Comparison of ENCODE assay signal across 22 cellular contexts in genomic region chr1:204725821-204726448, GRCh38. TPM values are rescaled to one million over a fixed set of nuclear protein-coding genes. Genes with fewer than 3 reads are reported as not detected.
A peak's percentile ranks its signal among the peaks of the same experiment; 100 is the strongest.
DNase-seq lines count a peak whose midpoint lies in the region; ATAC-seq and TF ChIP-seq lines count a peak whose summit lies in the region.
"Had no signal": no experiment of that assay in that cellular context is flagged by ENCODE, and none has a peak within 500 bp of the region (broad histone marks: within the 10 kb centered on the region; RNA-seq: fewer than 3 reads in every experiment).

No MANE protein-coding gene starts in this region.

- H3K4me2 ChIP-seq in smooth muscle cell (peak overlapping the region; percentile 33), GM23248 (ENCODE audit: unreplicated experiment) (no peak overlapping the region)

- H4K20me1 ChIP-seq in smooth muscle cell (ENCODE audit: low read depth), result no peaks in the 10 kb centered on the region
- no peaks in the 10 kb centered on the region for H4K20me1 ChIP-seq in GM23248 (ENCODE audit: insufficient read depth)

- no peak overlapping the region for H2AFZ ChIP-seq in smooth muscle cell (ENCODE audit: low read depth)
- H2AFZ ChIP-seq in GM23248, result no peak overlapping the region

- H3K36me3 ChIP-seq in smooth muscle cell (ENCODE audit: low read depth) (no peaks in the 10 kb centered on the region), GM23248 (ENCODE audit: low read depth) (no peaks in the 10 kb centered on the region), suprapubic skin (no peaks in the 10 kb centered on the region)
- H3K36me3 ChIP-seq: ascending aorta, HAP-1, stomach, vagina had no signal

- no peak for TF ChIP-seq POLR2A in suprapubic skin (IDR thresholded peaks at IDR 0.05)

- H3K79me2 ChIP-seq in smooth muscle cell (ENCODE audit: low read depth) (no peaks in the 10 kb centered on the region), GM23248 (ENCODE audit: insufficient read depth) (no peaks in the 10 kb centered on the region)

- no peak for TF ChIP-seq EP300 in suprapubic skin (IDR thresholded peaks at IDR 0.05)

- H3K27me3 Mint-ChIP-seq in activated T-cell treated with anti-CD3 and anti-CD28 coated beads, Interleukin-2, amount 50 U/mL, for 72 hours (ENCODE audit: low read depth), result peaks cover 16% of the 10 kb centered on the region
- H3K27me3 Mint-ChIP-seq in activated T-cell treated with anti-CD3 and anti-CD28 coated beads, Interleukin-2, amount 50 U/mL, for 4 hours (ENCODE audit: low read depth), result peaks cover 16% of the 10 kb centered on the region

- H3K4me3 ChIP-seq in smooth muscle cell, result no peak overlapping the region
- H3K4me3 ChIP-seq in GM23248, result no peak overlapping the region
- no peak overlapping the region for H3K4me3 ChIP-seq in suprapubic skin
- H3K4me3 ChIP-seq: ascending aorta, coronary artery, HAP-1, stomach, vagina had no signal

- H3K27ac ChIP-seq in smooth muscle cell (ENCODE audit: low read depth) (no peak overlapping the region), GM23248 (no peak overlapping the region), suprapubic skin (no peak overlapping the region)
- H3K27ac ChIP-seq: ascending aorta, coronary artery, stomach, vagina had no signal

- no peaks in the 10 kb centered on the region for H3K9me3 Mint-ChIP-seq in activated T-cell treated with anti-CD3 and anti-CD28 coated beads, Interleukin-2, amount 50 U/mL, for 72 hours
- H3K9me3 Mint-ChIP-seq in activated T-cell treated with anti-CD3 and anti-CD28 coated beads, Interleukin-2, amount 50 U/mL, for 4 hours, result no peaks in the 10 kb centered on the region
- H3K9me3 Mint-ChIP-seq: CD4-positive, CD25-positive, alpha-beta regulatory T cell; memory B cell; nephron progenitor cell; T-helper 1 cell treated with Interleukin-12 subunit alpha and Interleukin-12 subunit beta and Interleukin-4 antibody, amounts not matched to agents 30 μg/mL and 1 μg/mL, for 36 hours had no signal

- no peak overlapping the region for H3K4me3 Mint-ChIP-seq in activated T-cell treated with anti-CD3 and anti-CD28 coated beads, Interleukin-2, amount 50 U/mL, for 72 hours
- no peak overlapping the region for H3K4me3 Mint-ChIP-seq in activated T-cell treated with anti-CD3 and anti-CD28 coated beads, Interleukin-2, amount 50 U/mL, for 4 hours
- H3K4me3 Mint-ChIP-seq: activated CD8-positive, alpha-beta memory T cell treated with anti-CD3 and anti-CD28 coated beads, Interleukin-2, amount 10 ng/mL, durations not matched to agents 7 days and 5 days; CD4-positive, CD25-positive, alpha-beta regulatory T cell; memory B cell; nephron progenitor cell; T-helper 1 cell treated with Interleukin-12 subunit alpha and Interleukin-12 subunit beta and Interleukin-4 antibody, amounts not matched to agents 30 μg/mL and 1 μg/mL, for 36 hours had no signal

- H3K4me1 ChIP-seq in smooth muscle cell (ENCODE audit: low read depth) (peaks cover 10% of the 10 kb centered on the region), GM23248 (ENCODE audit: insufficient read depth) (no peaks in the 10 kb centered on the region), suprapubic skin (no peaks in the 10 kb centered on the region)
- H3K4me1 ChIP-seq: ascending aorta, HAP-1, vagina had no signal

- TF ChIP-seq CTCF in smooth muscle cell (IDR thresholded peaks at IDR 0.05; ENCODE audit: borderline replicate concordance, insufficient read depth, poor library complexity, severe bottlenecking) (no peak), suprapubic skin (IDR thresholded peaks at IDR 0.05) (no peak)

- H3F3A ChIP-seq in smooth muscle cell (ENCODE audit: low read depth), result no peaks in the 10 kb centered on the region
- no peaks in the 10 kb centered on the region for H3F3A ChIP-seq in GM23248 (ENCODE audit: insufficient read depth)

- in situ Hi-C loops in GM23248 (cut with MboI), result no loop called here

- ATAC-seq in activated T-cell treated with anti-CD3 and anti-CD28 coated beads, Interleukin-2, amount 50 U/mL, for 72 hours (replicated peaks in 1 of 2), result peak; percentile 6 to 50
- ATAC-seq in activated T-cell treated with anti-CD3 and anti-CD28 coated beads, Interleukin-2, amount 50 U/mL, for 4 hours, result no peak
- ATAC-seq in HG03139 (IDR thresholded peaks at IDR 0.05; ENCODE audit: unreplicated experiment), result no peak
- ATAC-seq: activated CD8-positive, alpha-beta memory T cell treated with anti-CD3 and anti-CD28 coated beads, Interleukin-2, amount 10 ng/mL, durations not matched to agents 7 days and 5 days had no signal

- H3K27me3 ChIP-seq in smooth muscle cell (ENCODE audit: low read depth) (peaks cover 9% of the 10 kb centered on the region), GM23248 (replicated peaks; ENCODE audit: insufficient read depth) (peaks cover 41% of the 10 kb centered on the region), suprapubic skin (peaks cover 18% of the 10 kb centered on the region)
- H3K27me3 ChIP-seq: ascending aorta, vagina had no signal

- H3K9ac ChIP-seq in smooth muscle cell (ENCODE audit: low read depth) (no peak overlapping the region), GM23248 (no peak overlapping the region)

- H3K4me1 Mint-ChIP-seq in activated T-cell treated with anti-CD3 and anti-CD28 coated beads, Interleukin-2, amount 50 U/mL, for 72 hours (ENCODE audit: low read depth), result peaks cover 21% of the 10 kb centered on the region
- H3K4me1 Mint-ChIP-seq in activated T-cell treated with anti-CD3 and anti-CD28 coated beads, Interleukin-2, amount 50 U/mL, for 4 hours (ENCODE audit: low read depth), result no peaks in the 10 kb centered on the region
- H3K4me1 Mint-ChIP-seq: CD4-positive, CD25-positive, alpha-beta regulatory T cell; memory B cell had no signal

- no peaks in the 10 kb centered on the region for H3K36me3 Mint-ChIP-seq in activated T-cell treated with anti-CD3 and anti-CD28 coated beads, Interleukin-2, amount 50 U/mL, for 72 hours (ENCODE audit: insufficient read depth in 2 of 2)
- no peaks in the 10 kb centered on the region for H3K36me3 Mint-ChIP-seq in activated T-cell treated with anti-CD3 and anti-CD28 coated beads, Interleukin-2, amount 50 U/mL, for 4 hours (ENCODE audit: insufficient read depth)
- H3K36me3 Mint-ChIP-seq: activated CD8-positive, alpha-beta memory T cell treated with anti-CD3 and anti-CD28 coated beads, Interleukin-2, amount 10 ng/mL, durations not matched to agents 7 days and 5 days; CD4-positive, CD25-positive, alpha-beta regulatory T cell; memory B cell had no signal

- 85% methylated on average over 9 of the region's 9 CpGs for WGBS in smooth muscle cell (ENCODE audit: low lambda C conversion rate)
- 55 to 56% methylated on average over 9 of the region's 9 CpGs for WGBS in GM23248 (ENCODE audit: low coverage in 1 of 2, low lambda C conversion rate in 2 of 2, missing lambda C conversion rate in 2 of 2), 2 experiments
- 81% methylated on average over 9 of the region's 9 CpGs for WGBS in suprapubic skin

- H3K9me3 ChIP-seq in smooth muscle cell (replicated peaks; ENCODE audit: low read depth) (no peaks in the 10 kb centered on the region), GM23248 (ENCODE audit: low read depth) (no peaks in the 10 kb centered on the region), suprapubic skin (no peaks in the 10 kb centered on the region)
- H3K9me3 ChIP-seq: ascending aorta, HAP-1, stomach, vagina had no signal

- no peak overlapping the region for H3K27ac Mint-ChIP-seq in activated T-cell treated with anti-CD3 and anti-CD28 coated beads, Interleukin-2, amount 50 U/mL, for 72 hours
- H3K27ac Mint-ChIP-seq: activated CD8-positive, alpha-beta memory T cell treated with anti-CD3 and anti-CD28 coated beads, Interleukin-2, amount 10 ng/mL, durations not matched to agents 7 days and 5 days; CD4-positive, CD25-positive, alpha-beta regulatory T cell; memory B cell; nephron progenitor cell; T-helper 1 cell treated with Interleukin-12 subunit alpha and Interleukin-12 subunit beta and Interleukin-4 antibody, amounts not matched to agents 30 μg/mL and 1 μg/mL, for 36 hours had no signal

- H3K9me2 ChIP-seq in GM23248 (ENCODE audit: insufficient read depth), result no peaks in the 10 kb centered on the region

- DNase-seq in activated T-cell treated with anti-CD3 and anti-CD28 coated beads, Interleukin-2, amount 50 U/mL, for 72 hours, result no peak
- DNase-seq in activated T-cell treated with anti-CD3 and anti-CD28 coated beads, Interleukin-2, amount 50 U/mL, for 4 hours, result no peak
- peak; percentile 85 for DNase-seq in NCI-H82 treated with DMSO at 0.1 percent for 48 hours (lab: John Stamatoyannopoulos, UW; ENCODE audit: unreplicated experiment)
- peak; percentile 19 for DNase-seq in ecto neural progenitor cell (ENCODE audit: low spot score)
- DNase-seq in smooth muscle cell (lab: John Stamatoyannopoulos, UW; ENCODE audit: unreplicated experiment), result no peak
- DNase-seq in GM23248, result no peak
- DNase-seq in suprapubic skin (ENCODE audit: low spot score in 2 of 2), result no peak
- DNase-seq: activated CD4-positive, CD25-positive, alpha-beta regulatory T cell treated with anti-CD3 and anti-CD28 coated beads, Interleukin-2, amount 50 U/mL, for 72 hours; activated CD8-positive, alpha-beta memory T cell treated with anti-CD3 and anti-CD28 coated beads, Interleukin-2, amount 10 ng/mL, durations not matched to agents 7 days and 5 days; CD4-positive, CD25-positive, alpha-beta regulatory T cell; NCI-H1930; nephron progenitor cell; Right ventricle myocardium superior; stomach had no signal

RNA-seq across cellular contexts. Expression of gene LRRN2, which starts 40.4 kb away (rescaled TPM):
- total RNA-seq in activated T-cell treated with anti-CD3 and anti-CD28 coated beads, Interleukin-2, amount 50 U/mL, for 72 hours, result not detected
- total RNA-seq in activated T-cell treated with anti-CD3 and anti-CD28 coated beads, Interleukin-2, amount 50 U/mL, for 4 hours, result not detected
- total RNA-seq in smooth muscle cell, result 1.2 and 1.3 TPM in 2 replicates
- 0.83 and 2.4 TPM in 2 replicates for polyA plus RNA-seq in smooth muscle cell
- total RNA-seq in GM23248 (2014; rRNA removed; shearing (Covaris generic)), result 0.22 TPM in 1 of 2 replicates, not detected in the other
- polyA plus RNA-seq in GM23248 (2016; fragmentation: Nextera tagmentation; extraction: Ambion mirVana), result not detected in 2 replicates
- total RNA-seq in suprapubic skin, result under 1 TPM; 0.19 to 0.85 (median 0.27) TPM
- total RNA-seq: activated CD8-positive, alpha-beta memory T cell treated with anti-CD3 and anti-CD28 coated beads, Interleukin-2, amount 10 ng/mL, durations not matched to agents 7 days and 5 days; CD4-positive, CD25-positive, alpha-beta regulatory T cell; glomerular endothelial cell had no signal

Comparison
In these comparisons a context has a peak if more than half of its experiments do, and no peak if none do; other contexts are left out.
1. ATAC-seq: peak in activated T-cell treated with anti-CD3 and anti-CD28 coated beads, Interleukin-2, amount 50 U/mL, for 72 hours (2 of 2); none in activated T-cell treated with anti-CD3 and anti-CD28 coated beads, Interleukin-2, amount 50 U/mL, for 4 hours (0 of 2) and HG03139 (single experiment).
2. DNase-seq: peak in NCI-H82 treated with DMSO at 0.1 percent for 48 hours (single experiment) and ecto neural progenitor cell (single experiment); none in activated T-cell treated with anti-CD3 and anti-CD28 coated beads, Interleukin-2, amount 50 U/mL, for 72 hours (0 of 2), activated T-cell treated with anti-CD3 and anti-CD28 coated beads, Interleukin-2, amount 50 U/mL, for 4 hours (single experiment), smooth muscle cell (single experiment), GM23248 (single experiment) and suprapubic skin (0 of 2).